10 cellular contexts compared by ENCODE assay signal in the genomic region with DNA sequence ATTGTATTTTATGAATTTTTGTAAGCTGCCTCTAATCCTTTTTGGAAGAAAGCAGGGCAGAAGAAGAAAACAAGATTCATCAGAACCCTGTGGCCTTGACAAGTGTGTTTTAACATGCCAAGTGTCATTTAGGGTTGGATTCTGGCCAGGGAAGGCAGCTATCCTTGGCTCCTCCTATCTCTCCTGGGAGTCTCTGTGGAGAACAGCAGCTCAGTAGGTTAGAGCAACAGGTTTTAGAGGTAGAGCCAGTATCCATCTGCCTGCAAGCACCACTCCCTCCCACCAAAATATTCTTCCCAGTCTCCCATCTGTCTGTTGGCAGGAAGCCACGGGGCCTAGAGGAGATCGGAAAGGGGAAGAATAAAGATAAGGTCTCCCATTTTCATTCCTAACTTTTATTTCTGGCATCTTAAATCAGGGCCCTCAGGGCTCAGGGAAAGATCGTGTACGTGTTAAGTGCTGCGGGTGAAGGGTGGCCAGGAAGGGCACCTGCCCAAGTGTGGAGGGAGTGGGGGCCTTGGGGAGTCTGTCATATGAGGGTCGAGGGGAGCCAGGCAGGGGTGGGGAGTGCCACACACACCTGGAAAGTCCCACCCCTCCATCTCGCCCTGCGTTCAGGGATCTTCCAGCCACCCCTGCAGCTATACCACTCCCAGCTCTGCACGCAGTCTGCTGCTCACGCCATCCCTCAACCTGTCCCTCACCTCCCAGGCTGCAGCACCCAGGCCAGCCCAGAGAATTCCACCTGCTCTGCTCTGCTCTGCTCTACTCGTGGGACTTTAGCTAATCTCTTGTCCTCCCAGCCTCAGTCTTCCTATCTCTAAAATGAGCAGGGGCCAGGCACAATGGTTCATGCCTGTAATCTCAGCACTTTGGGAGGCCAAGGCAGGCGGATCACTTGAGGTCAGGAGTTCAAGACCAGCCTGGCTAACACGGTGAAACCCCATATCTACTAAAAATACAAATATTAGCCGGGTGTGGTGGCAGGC. TPM values are rescaled to one million over a fixed set of nuclear protein-coding genes. Genes with fewer than 3 reads are reported as not detected.
A peak's percentile ranks its signal among the peaks of the same experiment; 100 is the strongest.
DNase-seq lines count a peak whose midpoint lies in the region; ATAC-seq and TF ChIP-seq lines count a peak whose summit lies in the region.
"Had no signal": no experiment of that assay in that cellular context is flagged by ENCODE, and none has a peak within 500 bp of the region (broad histone marks: within the 10 kb centered on the region; RNA-seq: fewer than 3 reads in every experiment).

No MANE protein-coding gene starts in this region.

- H3K27me3 ChIP-seq in esophagus muscularis mucosa, result no peaks in the 10 kb centered on the region
- H3K27me3 ChIP-seq in effector memory CD4-positive, alpha-beta T cell (replicated peaks; ENCODE audit: control insufficient read depth, insufficient read depth, low read length, poor library complexity, severe bottlenecking), result no peaks in the 10 kb centered on the region
- no peaks in the 10 kb centered on the region for H3K27me3 ChIP-seq in Karpas-422 (ENCODE audit: low read length)

- H3K4me1 ChIP-seq in esophagus muscularis mucosa, result peaks cover 38 to 58% (median 43%) of the 10 kb centered on the region in 4 donors
- no peaks in the 10 kb centered on the region for H3K4me1 ChIP-seq in effector memory CD4-positive, alpha-beta T cell (ENCODE audit: control insufficient read depth, insufficient read depth, low read length, poor library complexity, severe bottlenecking)
- H3K4me1 ChIP-seq in Karpas-422 (ENCODE audit: low read length), result peaks cover 13% of the 10 kb centered on the region

- H3K4me1 Mint-ChIP-seq in progenitor cell of endocrine pancreas (ENCODE audit: low read depth), result peaks cover 14% of the 10 kb centered on the region

- no peak for TF ChIP-seq POLR2A in esophagus muscularis mucosa (IDR thresholded peaks at IDR 0.05; ENCODE audit: low read depth)

- H4K20me1 ChIP-seq in Karpas-422 (ENCODE audit: insufficient read depth, low read depth, low read length), result no peaks in the 10 kb centered on the region

- H3K4me3 Mint-ChIP-seq in progenitor cell of endocrine pancreas (ENCODE audit: low read depth), result no peak overlapping the region

- no peak for TF ChIP-seq EP300 in esophagus muscularis mucosa (IDR thresholded peaks at IDR 0.05)

- H3K9me2 ChIP-seq in Karpas-422 (replicated peaks; ENCODE audit: insufficient read depth, low read length), result no peaks in the 10 kb centered on the region

- H3K27ac Mint-ChIP-seq in progenitor cell of endocrine pancreas, result peak overlapping the region; percentile 73

- no peak overlapping the region for H2AFZ ChIP-seq in Karpas-422 (ENCODE audit: low read length)

- H3K27me3 Mint-ChIP-seq in progenitor cell of endocrine pancreas, result no peaks in the 10 kb centered on the region

- peak overlapping the region in 3 of 4 donors; percentile 3 to 5 (median 4) for H3K4me3 ChIP-seq in esophagus muscularis mucosa
- no peak overlapping the region for H3K4me3 ChIP-seq in effector memory CD4-positive, alpha-beta T cell (ENCODE audit: insufficient read depth, low read depth, low read length, poor library complexity, severe bottlenecking)
- H3K4me3 ChIP-seq in Karpas-422 (ENCODE audit: low read length), result no peak overlapping the region

- TF ChIP-seq CTCF in esophagus muscularis mucosa (IDR thresholded peaks at IDR 0.05) (no peak), progenitor cell of endocrine pancreas (IDR thresholded peaks at IDR 0.05; ENCODE audit: unreplicated experiment) (no peak)

- no peak for ATAC-seq in GM18511 (IDR thresholded peaks at IDR 0.05; ENCODE audit: unreplicated experiment)

- intact Hi-C loops in esophagus muscularis mucosa (cut with DNase I), result loop anchor here (1.0 kb wide), 1 partner anchor 32 kb away; no protein-coding TSS in a partner anchor

- H3K36me3 ChIP-seq in esophagus muscularis mucosa, result peaks cover 0 to 28% (median 12%) of the 10 kb centered on the region in 4 donors
- H3K36me3 ChIP-seq in effector memory CD4-positive, alpha-beta T cell (ENCODE audit: control insufficient read depth, insufficient read depth, low read length), result no peaks in the 10 kb centered on the region
- H3K36me3 ChIP-seq in Karpas-422 (ENCODE audit: insufficient read depth, low read length), result no peaks in the 10 kb centered on the region

- H3K4me2 ChIP-seq in Karpas-422 (ENCODE audit: low read depth, low read length, poor library complexity, severe bottlenecking), result no peak overlapping the region

- no peaks in the 10 kb centered on the region for H3K9me3 ChIP-seq in esophagus muscularis mucosa
- no peaks in the 10 kb centered on the region for H3K9me3 ChIP-seq in effector memory CD4-positive, alpha-beta T cell (ENCODE audit: control insufficient read depth, low read length)
- H3K9me3 ChIP-seq in Karpas-422 (ENCODE audit: low read length), result no peaks in the 10 kb centered on the region

- H3K27ac ChIP-seq in esophagus muscularis mucosa (replicated peaks in 1 of 4), result peak overlapping the region; percentile 74 to 85 (median 80)
- no peak overlapping the region for H3K27ac ChIP-seq in effector memory CD4-positive, alpha-beta T cell (ENCODE audit: insufficient read depth, low read length, poor library complexity, severe bottlenecking)
- no peak overlapping the region for H3K27ac ChIP-seq in Karpas-422 (ENCODE audit: low read length)

- H3K9ac ChIP-seq in Karpas-422 (ENCODE audit: low read length), result no peak overlapping the region

- 40% methylated on average over 13 of the region's 14 CpGs for WGBS in esophagus muscularis mucosa

- H3K36me3 Mint-ChIP-seq in progenitor cell of endocrine pancreas (ENCODE audit: insufficient read depth), result peaks cover 1% of the 10 kb centered on the region

- peak; percentile 52 for DNase-seq in EH (ENCODE audit: low read depth)
- peak; percentile 30 for DNase-seq in NCI-H510A (lab: John Stamatoyannopoulos, UW)
- DNase-seq in esophagus muscularis mucosa (ENCODE audit: extremely low spot score), result no peak
- DNase-seq in progenitor cell of endocrine pancreas (ENCODE audit: low spot score, unreplicated experiment), result no peak
- DNase-seq in effector memory CD4-positive, alpha-beta T cell, result no peak
- DNase-seq in Karpas-422, result no peak
- no peak for DNase-seq in inferior parietal cortex (ENCODE audit: extremely low spot score)
- DNase-seq: activated gamma-delta T cell treated with Interleukin-2 at 50 U/mL for 16 hours had no signal

- no peaks in the 10 kb centered on the region for H3K79me2 ChIP-seq in Karpas-422 (ENCODE audit: low read length)

- no peaks in the 10 kb centered on the region for H3K9me3 Mint-ChIP-seq in progenitor cell of endocrine pancreas (ENCODE audit: low read depth)

RNA-seq across cellular contexts. Expression of a gene that starts 17.1 kb away (rescaled TPM):
- total RNA-seq in esophagus muscularis mucosa (not detected), progenitor cell of endocrine pancreas (0.33 TPM in 1 of 2 replicates, not detected in the other)
- not detected in 2 replicates for total RNA-seq in Karpas-422 (2014; rRNA removed; shearing (Covaris generic); ENCODE audit: low replicate concordance)
- total RNA-seq: kidney epithelial cell had no signal

RNA-seq across cellular contexts. Expression of a gene that starts 33.0 kb away (rescaled TPM):
- total RNA-seq in esophagus muscularis mucosa (100 to 1,000 TPM in 2 of 4 donors, 10 to 100 TPM in 2; 48.6 to 129 (median 104) TPM), progenitor cell of endocrine pancreas (66.0 and 77.9 TPM in 2 replicates)
- total RNA-seq in Karpas-422 (2014; rRNA removed; shearing (Covaris generic); ENCODE audit: low replicate concordance), result not detected in 2 replicates

Comparison
In these comparisons a context has a peak if more than half of its experiments do, and no peak if none do; other contexts are left out.
1. DNase-seq: peak in EH (single experiment) and NCI-H510A (single experiment); none in esophagus muscularis mucosa (single experiment), progenitor cell of endocrine pancreas (single experiment), effector memory CD4-positive, alpha-beta T cell (0 of 3), Karpas-422 (single experiment) and inferior parietal cortex (single experiment).
2. H3K27ac ChIP-seq: peak in esophagus muscularis mucosa (4 of 4); none in effector memory CD4-positive, alpha-beta T cell (single experiment) and Karpas-422 (single experiment).
3. H3K4me3 ChIP-seq: peak in esophagus muscularis mucosa (3 of 4); none in effector memory CD4-positive, alpha-beta T cell (single experiment) and Karpas-422 (single experiment).
4. RNA of a gene that starts 33.0 kb away (total RNA-seq): 48.6 to 129 TPM in esophagus muscularis mucosa and 66.0 to 77.9 TPM in progenitor cell of endocrine pancreas; not detected in Karpas-422; every median in the first group is over 10 times any median in the second.